ENCODE assay signal across 17 cellular contexts in the genomic region with DNA sequence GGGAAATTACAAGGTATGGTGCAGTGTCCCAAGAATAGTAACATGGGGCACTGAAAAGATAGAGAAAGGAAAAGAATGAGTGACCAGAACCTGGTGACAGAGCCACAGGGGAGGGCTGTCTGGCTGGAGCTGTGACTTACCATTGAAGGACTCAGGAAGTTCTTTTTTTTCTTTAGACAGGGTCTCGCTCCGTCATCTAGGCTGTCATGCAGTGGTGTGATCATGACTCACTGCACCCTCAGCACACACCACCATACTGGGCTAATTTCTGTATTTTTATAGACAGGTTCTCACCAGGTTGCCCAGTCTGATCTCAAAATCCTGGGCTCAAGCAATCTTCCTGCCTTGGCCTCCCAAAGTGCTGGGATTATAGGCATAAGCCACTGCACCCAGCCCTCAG. TPM values are rescaled to one million over a fixed set of nuclear protein-coding genes. Genes with fewer than 3 reads are reported as not detected.
DNase-seq lines count a peak whose midpoint lies in the region; ATAC-seq and TF ChIP-seq lines count a peak whose summit lies in the region.
"Had no signal": no experiment of that assay in that cellular context is flagged by ENCODE, and none has a peak within 500 bp of the region (broad histone marks: within the 10 kb centered on the region; RNA-seq: fewer than 3 reads in every experiment).

No MANE protein-coding gene starts in this region.

- H3K4me3 Mint-ChIP-seq in neural crest cell: no peak overlapping the region
- H3K4me3 Mint-ChIP-seq: activated naive CD8-positive, alpha-beta T cell; nephron progenitor cell had no signal

- H3K36me3 Mint-ChIP-seq in neural crest cell (ENCODE audit: low read depth): peaks cover 3% of the 10 kb centered on the region
- H3K36me3 Mint-ChIP-seq: activated naive CD8-positive, alpha-beta T cell had no signal

- peak; percentile 41 for DNase-seq in KBM-7
- peak; percentile 59 for DNase-seq in RPMI7951 (ENCODE audit: low read depth)
- no peak for DNase-seq in epithelial cell of prostate (ENCODE audit: low read depth, low spot score)
- DNase-seq in neural crest cell (ENCODE audit: low read depth, low spot score): no peak
- no peak for DNase-seq in NCI-H2107 treated with DMSO at 0.1 percent for 48 hours (lab: John Stamatoyannopoulos, UW; ENCODE audit: unreplicated experiment)
- no peak for DNase-seq in activated T-cell treated with anti-CD3 and anti-CD28 coated beads, Interleukin-2, amount 50 U/mL, for 1 hour
- DNase-seq: DMS53; left ventricle myocardium superior; nephron progenitor cell; retina; stimulated activated CD4-positive, alpha-beta T cell treated with anti-CD3 and anti-CD28 coated beads, Interleukin-2, amount 100 ng/mL, for 24 hours; tibial artery had no signal

- H3K4me1 Mint-ChIP-seq in neural crest cell: peaks cover 53% of the 10 kb centered on the region

- ATAC-seq in GM19324 (IDR thresholded peaks at IDR 0.05; ENCODE audit: low FRiP score, unreplicated experiment): no peak
- no peak for ATAC-seq in GM19463 (IDR thresholded peaks at IDR 0.05; ENCODE audit: unreplicated experiment)
- ATAC-seq: left ventricle myocardium superior, SK-N-SH treated with all-trans-retinoic acid at 6 μM for 48 hours had no signal

- H3K27ac Mint-ChIP-seq in neural crest cell (ENCODE audit: unreplicated experiment): peak overlapping the region; percentile 21
- H3K27ac Mint-ChIP-seq: activated naive CD8-positive, alpha-beta T cell; nephron progenitor cell had no signal

- in situ Hi-C loops in KBM-7 (cut with MboI; ENCODE audit: low pct_unique_long_range_greater_than_20kb, low sequenced_read_pairs): no loop called here

- H3K27me3 Mint-ChIP-seq in neural crest cell (ENCODE audit: low read depth): no peaks in the 10 kb centered on the region

- no peaks in the 10 kb centered on the region for H3K9me3 Mint-ChIP-seq in neural crest cell
- H3K9me3 Mint-ChIP-seq: nephron progenitor cell had no signal

- peak overlapping the region; percentile 3 for H3K27ac ChIP-seq in epithelial cell of prostate
- H3K27ac ChIP-seq: BLaER1, tibial artery had no signal

- no peak for TF ChIP-seq CTCF in neural crest cell (conservative IDR thresholded peaks at IDR 0.05)

RNA-seq across cellular contexts. Expression of a gene that starts 8.8 kb away (rescaled TPM):
- not detected in 2 replicates for total RNA-seq in RPMI7951 (2014; rRNA removed; shearing (Covaris generic))
- 0.43 and 0.44 TPM in 2 replicates for total RNA-seq in neural crest cell
- total RNA-seq: left ventricle myocardium superior had no signal

Comparison
In these comparisons a context has a peak if more than half of its experiments do, and no peak if none do; other contexts are left out.
1. DNase-seq: peak in KBM-7 (single experiment) and RPMI7951 (single experiment); none in epithelial cell of prostate (single experiment), neural crest cell (single experiment), NCI-H2107 treated with DMSO at 0.1 percent for 48 hours (single experiment) and activated T-cell treated with anti-CD3 and anti-CD28 coated beads, Interleukin-2, amount 50 U/mL, for 1 hour (single experiment).